ENCODE assay signal across 9 cellular contexts in the genomic region with DNA sequence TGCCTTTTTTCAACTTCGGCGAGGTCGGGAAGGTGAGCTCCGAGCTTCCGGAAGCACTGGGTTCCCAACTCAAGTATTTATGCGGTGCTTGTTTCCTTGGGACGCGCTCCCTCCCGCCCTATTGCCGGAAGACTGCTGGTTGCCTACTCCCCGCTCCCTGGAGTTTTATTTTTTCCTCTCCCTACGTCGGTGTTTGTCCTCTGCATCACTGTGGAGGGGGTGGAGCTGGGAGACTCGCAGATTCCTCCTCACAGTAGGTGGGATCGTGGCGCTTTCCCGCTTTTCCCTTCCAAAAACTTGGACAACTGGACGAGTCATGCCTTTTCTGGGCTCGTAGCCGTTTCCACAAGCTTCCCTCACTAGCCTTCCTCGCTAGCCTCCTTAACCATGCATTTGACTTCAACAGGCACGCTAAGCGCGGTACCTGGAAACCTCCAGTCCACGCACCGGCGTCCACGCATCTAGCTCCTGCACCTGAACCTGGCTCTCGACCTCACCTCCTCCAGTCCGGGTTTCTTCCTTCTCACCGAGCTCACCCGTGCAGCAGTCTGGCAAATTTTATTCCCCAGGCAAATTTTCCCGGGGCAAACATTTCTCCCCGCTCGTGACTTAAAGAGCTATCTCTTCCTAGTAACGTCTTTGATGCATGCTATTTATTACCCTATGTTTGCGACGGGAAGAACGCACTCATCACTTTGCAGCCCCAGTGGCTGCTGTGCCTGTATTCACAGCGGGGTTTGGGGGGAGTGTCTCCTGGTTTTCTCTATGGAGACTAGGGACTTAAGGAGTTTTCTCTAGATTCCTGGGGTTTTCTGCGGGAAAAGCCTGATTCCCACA. TPM values are rescaled to one million over a fixed set of nuclear protein-coding genes. Genes with fewer than 3 reads are reported as not detected.
DNase-seq lines count a peak whose midpoint lies in the region; ATAC-seq and TF ChIP-seq lines count a peak whose summit lies in the region.
"Had no signal": no experiment of that assay in that cellular context is flagged by ENCODE, and none has a peak within 500 bp of the region (broad histone marks: within the 10 kb centered on the region; RNA-seq: fewer than 3 reads in every experiment).

AVPR1A (minus strand) TSS at position 141 of the 837 bp plus-strand sequence. CDS start 365 bp downstream, outside the sequence.

- DNase-seq in DMS153 treated with DMSO at 0.1 percent for 48 hours (lab: John Stamatoyannopoulos, UW; ENCODE audit: unreplicated experiment) = peak; percentile 27
- DNase-seq in DMS153 (lab: John Stamatoyannopoulos, UW) = no peak
- no peak for DNase-seq in SK-N-MC (ENCODE audit: low read depth, low spot score)
- DNase-seq in foreskin melanocyte = peak; percentile 25
- DNase-seq in osteoblast (ENCODE audit: insufficient read length, low spot score, missing footprints) = no peak
- no peak for DNase-seq in NCI-H2196 (lab: John Stamatoyannopoulos, UW; ENCODE audit: unreplicated experiment)
- DNase-seq in HT-29 (ENCODE audit: low spot score) = no peak

- H3K27ac ChIP-seq in SK-N-MC = no peak within 1 kb of the TSS
- H3K27ac ChIP-seq in osteoblast (ENCODE audit: low read depth, low read length) = no peak within 1 kb of the TSS
- H3K27ac ChIP-seq: Peyer's patch had no signal

- peaks cover 7% of the 10 kb centered on the region for H3K4me1 ChIP-seq in osteoblast (ENCODE audit: insufficient read depth, low read length)

- TF ChIP-seq CTCF in osteoblast (IDR thresholded peaks at IDR 0.05; ENCODE audit: extremely low read depth, low read depth, low read length) = no peak

- no peaks in the 10 kb centered on the region for H3K79me2 ChIP-seq in osteoblast (ENCODE audit: insufficient read depth, low read length)

- H3K4me3 ChIP-seq in SK-N-MC (peak within 1 kb of the TSS; percentile 80), osteoblast (ENCODE audit: insufficient read depth, low read length) (peak within 1 kb of the TSS; percentile 44)

- H3K4me2 ChIP-seq in osteoblast (ENCODE audit: insufficient read depth, low read length) = peak within 1 kb of the TSS; percentile 59

- no peaks in the 10 kb centered on the region for H4K20me1 ChIP-seq in osteoblast (ENCODE audit: insufficient read depth, low read length)

- H3K27me3 ChIP-seq in osteoblast (ENCODE audit: insufficient read depth, low read length) = peaks cover 58% of the 10 kb centered on the region

- H3K9me3 ChIP-seq in SK-N-MC (ENCODE audit: low read depth, low read length) = no peaks in the 10 kb centered on the region
- no peaks in the 10 kb centered on the region for H3K9me3 ChIP-seq in osteoblast (ENCODE audit: low read depth, low read length)
- H3K9me3 ChIP-seq: Peyer's patch had no signal

- peak within 1 kb of the TSS; percentile 69 for H2AFZ ChIP-seq in osteoblast (ENCODE audit: low read length)

- H3K36me3 ChIP-seq in SK-N-MC (ENCODE audit: insufficient read depth, low read length) = no peaks in the 10 kb centered on the region
- H3K36me3 ChIP-seq in osteoblast (ENCODE audit: insufficient read depth, low read length) = no peaks in the 10 kb centered on the region
- H3K36me3 ChIP-seq: Peyer's patch had no signal

- H3K9ac ChIP-seq in SK-N-MC (ENCODE audit: insufficient read length) = no peak within 1 kb of the TSS

- ATAC-seq in GM18517 (IDR thresholded peaks at IDR 0.05; ENCODE audit: unreplicated experiment) = no peak

RNA-seq across cellular contexts. Expression of gene AVPR1A, which starts in this region (rescaled TPM):
- not detected in 2 replicates for total RNA-seq in osteoblast
- total RNA-seq in HT-29 (2014; rRNA removed; shearing (Covaris generic)) = not detected in 2 replicates

Comparison
In these comparisons a context has a peak if more than half of its experiments do, and no peak if none do; other contexts are left out.
1. DNase-seq: peak in DMS153 treated with DMSO at 0.1 percent for 48 hours (single experiment) and foreskin melanocyte (single experiment); none in DMS153 (single experiment), SK-N-MC (single experiment), osteoblast (single experiment), NCI-H2196 (single experiment) and HT-29 (single experiment).